10 cellular contexts compared by ENCODE assay signal in genomic region chr12:45745861-45746277, GRCh38. TPM values are rescaled to one million over a fixed set of nuclear protein-coding genes. Genes with fewer than 3 reads are reported as not detected.
DNase-seq lines count a peak whose midpoint lies in the region; ATAC-seq and TF ChIP-seq lines count a peak whose summit lies in the region.
"Had no signal": no experiment of that assay in that cellular context is flagged by ENCODE, and none has a peak within 500 bp of the region (broad histone marks: within the 10 kb centered on the region; RNA-seq: fewer than 3 reads in every experiment).

No MANE protein-coding gene starts in this region.

- H3K4me1 ChIP-seq in gastroesophageal sphincter (peaks cover 0 to 36% (median 2%) of the 10 kb centered on the region in 3 donors), ovary (ENCODE audit: insufficient read depth) (peaks cover 1% of the 10 kb centered on the region)

- H3K27ac ChIP-seq in 22Rv1 (no peak overlapping the region), gastroesophageal sphincter (no peak overlapping the region), ovary (no peak overlapping the region)
- H3K27ac ChIP-seq: epithelial cell of prostate had no signal

- no peak overlapping the region for H3K4me3 ChIP-seq in gastroesophageal sphincter
- H3K4me3 ChIP-seq in ovary, result no peak overlapping the region

- no peak for TF ChIP-seq EP300 in gastroesophageal sphincter (IDR thresholded peaks at IDR 0.05)
- TF ChIP-seq EP300 in ovary (IDR thresholded peaks at IDR 0.05), result no peak

- no peaks in the 10 kb centered on the region for H3K9me3 ChIP-seq in gastroesophageal sphincter
- no peaks in the 10 kb centered on the region for H3K9me3 ChIP-seq in ovary

- 57 to 87% methylated on average over 1 of the region's 1 CpG for WGBS in gastroesophageal sphincter (ENCODE audit: low coverage in 1 of 2), 2 donors
- WGBS in ovary, 3 donors, result 71 to 76% (median 74%) methylated on average over 1 of the region's 1 CpG

- H3K27me3 ChIP-seq in gastroesophageal sphincter (no peaks in the 10 kb centered on the region), ovary (no peaks in the 10 kb centered on the region)

- H3K36me3 ChIP-seq in gastroesophageal sphincter, result peaks cover 0 to 4% of the 10 kb centered on the region in 2 donors
- H3K36me3 ChIP-seq in ovary, result no peaks in the 10 kb centered on the region

- DNase-seq in GM20000 (ENCODE audit: low spot score) (peak; percentile 11), ovary (no peak), NCI-H1930 (lab: John Stamatoyannopoulos, UW) (no peak), NCI-H510A treated with DMSO at 0.1 percent for 48 hours (lab: John Stamatoyannopoulos, UW) (no peak)
- DNase-seq: NCI-H748 treated with DMSO at 0.1 percent for 48 hours had no signal

- peak; percentile 82 for ATAC-seq in SK-N-SH treated with all-trans-retinoic acid at 6 μM for 48 hours
- ATAC-seq in gastroesophageal sphincter, result no peak
- no peak for ATAC-seq in GM21619 (IDR thresholded peaks at IDR 0.05; ENCODE audit: unreplicated experiment)

- peak; percentile 72 for TF ChIP-seq CTCF in 22Rv1 (IDR thresholded peaks at IDR 0.05)
- TF ChIP-seq CTCF in GM20000 (IDR thresholded peaks at IDR 0.05; ENCODE audit: extremely low read depth, missing control alignments), result no peak
- TF ChIP-seq CTCF in gastroesophageal sphincter (IDR thresholded peaks at IDR 0.05), result peak in 3 of 4 experiments; percentile 25 to 38 (median 36)
- peak in 1 of 3 donors; percentile 10 for TF ChIP-seq CTCF in ovary (IDR thresholded peaks at IDR 0.05)

- TF ChIP-seq POLR2A in gastroesophageal sphincter (IDR thresholded peaks at IDR 0.05), result no peak
- TF ChIP-seq POLR2A in ovary (IDR thresholded peaks at IDR 0.05), result no peak

- intact Hi-C loops in ovary (cut with DNase I), result no loop called here

TF ChIP-seq in SK-N-SH treated with all-trans-retinoic acid at 6 μM for 48 hours, 23 proteins besides CTCF, POLR2A, EP300 and RAD21:
- TF ChIP-seq ZNF70 (CRISPR knock-in tag; IDR thresholded peaks at IDR 0.05) (no peak), PATZ1 (CRISPR knock-in tag; IDR thresholded peaks at IDR 0.05; ENCODE audit: borderline replicate concordance) (no peak), ZNF8 (CRISPR knock-in tag; IDR thresholded peaks at IDR 0.05) (no peak), POU6F1 (CRISPR knock-in tag; IDR thresholded peaks at IDR 0.05; ENCODE audit: borderline replicate concordance, low read depth) (no peak), TCF4 (CRISPR knock-in tag; IDR thresholded peaks at IDR 0.05; ENCODE audit: borderline replicate concordance) (no peak), TSHZ2 (CRISPR knock-in tag; IDR thresholded peaks at IDR 0.05) (no peak), ARNTL (CRISPR knock-in tag; IDR thresholded peaks at IDR 0.05; ENCODE audit: borderline replicate concordance, low read depth) (no peak), RARB (CRISPR knock-in tag; IDR thresholded peaks at IDR 0.05) (no peak), ISL1 (CRISPR knock-in tag; IDR thresholded peaks at IDR 0.05) (no peak), CREB5 (CRISPR knock-in tag; IDR thresholded peaks at IDR 0.05; ENCODE audit: low read depth) (no peak), ZFP3 (CRISPR knock-in tag; IDR thresholded peaks at IDR 0.05) (no peak), OSR1 (CRISPR knock-in tag; IDR thresholded peaks at IDR 0.05) (no peak), GLIS3 (CRISPR knock-in tag; IDR thresholded peaks at IDR 0.05) (no peak), CSRNP3 (CRISPR knock-in tag; IDR thresholded peaks at IDR 0.05) (no peak), TOX (CRISPR knock-in tag; IDR thresholded peaks at IDR 0.05; ENCODE audit: borderline replicate concordance) (no peak), SNAI2 (CRISPR knock-in tag; IDR thresholded peaks at IDR 0.05) (no peak), ZNF565 (CRISPR knock-in tag; conservative IDR thresholded peaks at IDR 0.05; ENCODE audit: low read depth) (no peak), PPARA (CRISPR knock-in tag; IDR thresholded peaks at IDR 0.05; ENCODE audit: borderline replicate concordance) (no peak), ZFP30 (CRISPR knock-in tag; IDR thresholded peaks at IDR 0.05) (no peak), ESRRG (CRISPR knock-in tag; IDR thresholded peaks at IDR 0.05) (no peak)

RNA-seq across cellular contexts. Expression of gene ARID2, which starts 16.4 kb away (rescaled TPM):
- total RNA-seq in gastroesophageal sphincter, result 10 to 100 TPM; 28.9 to 49.0 (median 32.1) TPM
- 10 to 100 TPM; 29.0 to 39.5 (median 34.8) TPM for total RNA-seq in ovary
- polyA plus RNA-seq in ovary, result 10 to 100 TPM in 1 of 2 donors, 1 to 10 TPM in 1; 7.9 to 11.7 TPM
